Comparison of ENCODE assay signal across 24 cellular contexts in the genomic region with DNA sequence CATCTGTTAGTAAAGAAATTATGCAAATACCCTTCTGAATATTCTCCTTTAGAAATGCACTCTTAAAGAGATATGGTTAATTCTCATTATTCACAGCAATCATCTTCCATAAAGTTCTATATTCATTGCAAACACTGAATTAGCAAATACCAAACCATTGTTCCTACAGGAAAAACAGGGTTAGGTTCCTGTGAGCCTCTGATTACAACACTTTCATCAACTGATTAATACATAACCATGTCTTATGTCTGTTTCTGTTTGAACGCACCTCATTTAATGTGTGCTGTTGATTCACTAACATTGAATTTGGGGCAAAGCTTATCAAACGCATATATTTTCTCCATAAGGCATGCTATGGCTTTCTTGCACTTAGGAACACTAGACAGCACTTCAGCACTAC.
"Had no signal": no experiment of that assay in that cellular context is flagged by ENCODE, and none has a peak within 500 bp of the region (broad histone marks: within the 10 kb centered on the region; RNA-seq: fewer than 3 reads in every experiment).

No MANE protein-coding gene starts in this region.

- H3K4me1 ChIP-seq: upper lobe of right lung had no signal

- H3K27ac ChIP-seq: dorsolateral prefrontal cortex, foreskin keratinocyte, hepatocyte, sigmoid colon, upper lobe of right lung, WERI-Rb-1 had no signal

- H3K27me3 Mint-ChIP-seq: activated naive CD8-positive, alpha-beta T cell; effector memory CD8-positive, alpha-beta T cell; naive thymus-derived CD8-positive, alpha-beta T cell; progenitor cell of endocrine pancreas had no signal

- FAIRE-seq: astrocyte had no signal

- H3K4me3 ChIP-seq: dorsolateral prefrontal cortex, hepatocyte, left lung, lung, sigmoid colon, upper lobe of right lung had no signal

- H3K4me3 Mint-ChIP-seq: activated CD8-positive, alpha-beta T cell treated with anti-CD3 and anti-CD28 coated beads, Interleukin-2, amount 10 ng/mL, durations not matched to agents 7 days and 5 days; activated naive CD8-positive, alpha-beta T cell; activated T-helper 1 cell treated with anti-CD3 and anti-CD28 coated beads, Interleukin-12 subunit alpha, Interleukin-12 subunit beta, Interleukin-2, Interleukin-4 antibody, amounts not matched to agents 30 ng/mL and 10 ng/mL and 1 ng/mL, durations not matched to agents 14 hours and 24 hours and 36 hours; effector memory CD8-positive, alpha-beta T cell; immature natural killer cell; naive thymus-derived CD8-positive, alpha-beta T cell had no signal

- DNase-seq: activated CD4-positive, alpha-beta T cell treated with anti-CD3 and anti-CD28 coated beads, Interleukin-2, amount 50 U/mL, for 1 hour; activated CD4-positive, CD25-positive, alpha-beta regulatory T cell treated with anti-CD3 and anti-CD28 coated beads, Interleukin-2, amount 50 U/mL, for 72 hours; activated CD8-positive, alpha-beta T cell treated with anti-CD3 and anti-CD28 coated beads, Interleukin-2, amount 10 ng/mL, durations not matched to agents 7 days and 5 days; activated gamma-delta T cell treated with Interleukin-2 at 50 U/mL for 16 hours; central memory CD4-positive, alpha-beta T cell; dorsolateral prefrontal cortex; effector memory CD8-positive, alpha-beta T cell; foreskin keratinocyte; immature natural killer cell; kidney glomerular epithelial cell; left lung; naive thymus-derived CD8-positive, alpha-beta T cell; retina; sigmoid colon; stimulated activated CD4-positive, alpha-beta T cell treated with anti-CD3 and anti-CD28 coated beads, Interleukin-2, amount 100 ng/mL, for 48 hours; stimulated activated naive CD8-positive, alpha-beta T cell treated with anti-CD3 and anti-CD28 coated beads, Interleukin-15, Interleukin-2, amounts not matched to agents 100 U/mL and 50 U/mL, for 24 hours; upper lobe of right lung; WERI-Rb-1 had no signal

- H3K27me3 ChIP-seq: dorsolateral prefrontal cortex, foreskin keratinocyte, hepatocyte, left lung, sigmoid colon, upper lobe of right lung had no signal

- H3K4me2 ChIP-seq: hepatocyte had no signal

- H2AFZ ChIP-seq: hepatocyte had no signal

- H3K27ac Mint-ChIP-seq: activated naive CD8-positive, alpha-beta T cell; activated T-helper 1 cell treated with anti-CD3 and anti-CD28 coated beads, Interleukin-12 subunit alpha, Interleukin-12 subunit beta, Interleukin-2, Interleukin-4 antibody, amounts not matched to agents 30 ng/mL and 10 ng/mL and 1 ng/mL, durations not matched to agents 14 hours and 24 hours and 36 hours; immature natural killer cell; progenitor cell of endocrine pancreas had no signal

- ATAC-seq: activated CD8-positive, alpha-beta T cell treated with anti-CD3 and anti-CD28 coated beads, Interleukin-2, amount 10 ng/mL, durations not matched to agents 7 days and 5 days; effector memory CD8-positive, alpha-beta T cell; left lung; naive thymus-derived CD8-positive, alpha-beta T cell; stimulated activated naive CD8-positive, alpha-beta T cell treated with anti-CD3 and anti-CD28 coated beads, Interleukin-15, Interleukin-2, amounts not matched to agents 100 U/mL and 50 U/mL, for 24 hours; upper lobe of right lung had no signal

- H3K9me3 ChIP-seq: left lung, upper lobe of right lung had no signal
